Comparison of ENCODE assay signal across 14 cellular contexts in genomic region chr3:159798951-159799350, GRCh38. TPM values are rescaled to one million over a fixed set of nuclear protein-coding genes. Genes with fewer than 3 reads are reported as not detected.
A peak's percentile ranks its signal among the peaks of the same experiment; 100 is the strongest.
DNase-seq lines count a peak whose midpoint lies in the region; ATAC-seq and TF ChIP-seq lines count a peak whose summit lies in the region.
"Had no signal": no experiment of that assay in that cellular context is flagged by ENCODE, and none has a peak within 500 bp of the region (broad histone marks: within the 10 kb centered on the region; RNA-seq: fewer than 3 reads in every experiment).

No MANE protein-coding gene starts in this region.

- H3K4me3 ChIP-seq in cardiac muscle cell (no peak overlapping the region), rectal smooth muscle tissue (ENCODE audit: low read length) (no peak overlapping the region), H7 (ENCODE audit: insufficient read depth, low read depth, low read length) (no peak overlapping the region)
- H3K4me3 ChIP-seq: mucosa of descending colon had no signal

- DNase-seq in COLO829 (ENCODE audit: low spot score), result peak; percentile 40
- DNase-seq in SW480 (ENCODE audit: low spot score), result peak; percentile 22
- DNase-seq in cardiac muscle cell (ENCODE audit: low read depth in 1 of 2, low spot score in 1 of 2), result peak; percentile 20 to 72
- DNase-seq in sciatic nerve (ENCODE audit: low spot score), result no peak
- no peak for DNase-seq in T-helper 9 cell
- no peak for DNase-seq in H7
- DNase-seq: activated CD4-positive, alpha-beta T cell treated with anti-CD3 and anti-CD28 coated beads, Interleukin-2, amount 50 U/mL, for 48 hours; activated naive CD8-positive, alpha-beta T cell treated with anti-CD3 and anti-CD28 coated beads, Interleukin-2, amount 10 ng/mL, durations not matched to agents 7 days and 5 days; CD4-positive, alpha-beta memory T cell; mucosa of descending colon; NCI-H2171 treated with DMSO at 0.1 percent for 48 hours; stimulated activated CD4-positive, alpha-beta T cell treated with anti-CD3 and anti-CD28 coated beads, Interleukin-12 subunit alpha, Interleukin-12 subunit beta, amount 100 ng/mL, for 4 hours had no signal

- H3K27ac ChIP-seq in cardiac muscle cell (no peak overlapping the region), rectal smooth muscle tissue (ENCODE audit: low read depth, low read length) (peak overlapping the region; percentile 93)

- no peaks in the 10 kb centered on the region for H3K9me3 ChIP-seq in cardiac muscle cell (ENCODE audit: low read depth)
- H3K9me3 ChIP-seq: mucosa of descending colon had no signal

- ATAC-seq in sciatic nerve, result no peak
- no peak for ATAC-seq in GM18873 (IDR thresholded peaks at IDR 0.05; ENCODE audit: low FRiP score, unreplicated experiment)
- ATAC-seq: mucosa of descending colon had no signal

- H3K27me3 ChIP-seq in cardiac muscle cell (no peaks in the 10 kb centered on the region), rectal smooth muscle tissue (ENCODE audit: control insufficient read depth, insufficient read depth, low read length) (no peaks in the 10 kb centered on the region), H7 (ENCODE audit: control insufficient read depth, insufficient read depth, low read length) (peaks cover 12% of the 10 kb centered on the region)

- intact Hi-C loops in sciatic nerve (cut with DNase I), result loop anchor here (5.0 kb wide), 1 partner anchor 537 kb away; no protein-coding TSS in a partner anchor

- peaks cover 4% of the 10 kb centered on the region for H3K4me1 ChIP-seq in cardiac muscle cell (ENCODE audit: low read depth)
- H3K4me1 ChIP-seq in rectal smooth muscle tissue (ENCODE audit: control insufficient read depth, insufficient read depth, low read length), result peaks cover 66% of the 10 kb centered on the region

- no peaks in the 10 kb centered on the region for H3K36me3 ChIP-seq in cardiac muscle cell
- H3K36me3 ChIP-seq in rectal smooth muscle tissue (ENCODE audit: control insufficient read depth, insufficient read depth, low read length), result no peaks in the 10 kb centered on the region
- H3K36me3 ChIP-seq in H7 (replicated peaks; ENCODE audit: control insufficient read depth, insufficient read depth, low read length), result no peaks in the 10 kb centered on the region

- TF ChIP-seq CTCF in cardiac muscle cell (IDR thresholded peaks at IDR 0.05; ENCODE audit: low read depth, low read length), result no peak

- no peak overlapping the region for H3K9ac ChIP-seq in rectal smooth muscle tissue (ENCODE audit: low read length)

RNA-seq across cellular contexts. Expression of gene SCHIP1, which starts 40.7 kb away (rescaled TPM):
- total RNA-seq in cardiac muscle cell (50.5 and 67.8 TPM in 2 replicates), sciatic nerve (29.7 TPM)
- polyA plus RNA-seq in cardiac muscle cell, result 52.5 and 58.0 TPM in 2 replicates
- total RNA-seq in H7 (2014; rRNA removed; shearing (Covaris generic)), result 0.52 and 0.74 TPM in 2 replicates
- total RNA-seq: activated naive CD8-positive, alpha-beta T cell treated with anti-CD3 and anti-CD28 coated beads, Interleukin-2, amount 10 ng/mL, durations not matched to agents 7 days and 5 days; CD4-positive, alpha-beta memory T cell had no signal
- polyA plus RNA-seq: CD4-positive, alpha-beta memory T cell had no signal

Comparison
In these comparisons a context has a peak if more than half of its experiments do, and no peak if none do; other contexts are left out.
1. DNase-seq: peak in COLO829 (single experiment), SW480 (single experiment) and cardiac muscle cell (2 of 2); none in sciatic nerve (single experiment), T-helper 9 cell (single experiment) and H7 (single experiment).
2. RNA of gene SCHIP1, which starts 40.7 kb away (total RNA-seq): 50.5 to 67.8 TPM in cardiac muscle cell and 29.7 TPM in sciatic nerve (single experiment); 0.52 to 0.74 TPM in H7; every median in the first group is over 10 times any median in the second.